8 cellular contexts compared by ENCODE assay signal in the genomic region with DNA sequence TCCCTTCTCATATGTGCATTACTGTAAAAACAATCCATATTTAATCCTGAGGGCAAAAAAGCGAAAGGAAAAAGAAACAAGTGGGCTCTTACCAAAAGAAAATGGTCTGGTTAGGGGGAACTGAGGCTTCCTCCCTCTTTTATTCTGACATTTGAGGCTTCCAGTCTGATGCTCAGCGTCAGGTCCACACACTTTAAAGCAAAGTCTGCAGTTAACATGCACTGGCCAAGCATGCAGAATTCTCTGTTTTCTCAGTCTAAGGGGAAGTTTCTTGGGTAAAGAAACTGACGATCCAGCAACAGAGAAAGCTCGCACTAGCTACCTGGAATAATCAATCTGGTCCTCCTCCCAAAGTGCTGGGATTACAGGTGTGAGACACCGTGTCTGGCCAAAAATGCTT. TPM values are rescaled to one million over a fixed set of nuclear protein-coding genes. Genes with fewer than 3 reads are reported as not detected.
DNase-seq lines count a peak whose midpoint lies in the region; ATAC-seq and TF ChIP-seq lines count a peak whose summit lies in the region.

No MANE protein-coding gene starts in this region.

- CTCF ChIA-PET in CD4-positive, alpha-beta T cell (lab: Charles Lee), result interaction anchor here (1.0 to 1.7 kb wide), 2 partner anchors 8 to 601 kb away, joined by 3 to 4 read pairs; no protein-coding TSS in a partner anchor
- CTCF ChIA-PET in naive thymus-derived CD4-positive, alpha-beta T cell (lab: Charles Lee), result interaction anchor here (0.6 to 1.0 kb wide), 3 partner anchors 93 to 496 kb away, joined by 3 to 4 read pairs (median 3); no protein-coding TSS in a partner anchor

- H3K4me1 ChIP-seq in naive thymus-derived CD4-positive, alpha-beta T cell (ENCODE audit: control insufficient read depth in 2 of 2, insufficient read depth in 2 of 2, low read length in 2 of 2), result no peaks in the 10 kb centered on the region

- peaks cover 9% of the 10 kb centered on the region for H3K4me1 Mint-ChIP-seq in CD4-positive, alpha-beta T cell (ENCODE audit: low read depth)
- peaks cover 3% of the 10 kb centered on the region for H3K4me1 Mint-ChIP-seq in activated naive CD8-positive, alpha-beta T cell treated with anti-CD3 and anti-CD28 coated beads for 36 hours
- H3K4me1 Mint-ChIP-seq in naive thymus-derived CD4-positive, alpha-beta T cell, result peaks cover 0 to 10% (median 5%) of the 10 kb centered on the region in 7 donors
- peaks cover 15% of the 10 kb centered on the region for H3K4me1 Mint-ChIP-seq in chondrocyte (ENCODE audit: low read depth)

- no peak for ATAC-seq in CD4-positive, alpha-beta T cell (ENCODE audit: poor library complexity)
- ATAC-seq in GM21390 (IDR thresholded peaks at IDR 0.05; ENCODE audit: unreplicated experiment), result peak; percentile 34
- no peak for ATAC-seq in naive thymus-derived CD4-positive, alpha-beta T cell
- no peak for ATAC-seq in HG02571 (IDR thresholded peaks at IDR 0.05; ENCODE audit: unreplicated experiment)

- no peak overlapping the region for H3K27ac Mint-ChIP-seq in CD4-positive, alpha-beta T cell
- no peak overlapping the region for H3K27ac Mint-ChIP-seq in activated naive CD8-positive, alpha-beta T cell treated with anti-CD3 and anti-CD28 coated beads for 36 hours
- H3K27ac Mint-ChIP-seq in naive thymus-derived CD4-positive, alpha-beta T cell, result no peak overlapping the region
- H3K27ac Mint-ChIP-seq in chondrocyte (ENCODE audit: unreplicated experiment), result no peak overlapping the region

- DNase-seq in CD4-positive, alpha-beta T cell, result no peak
- DNase-seq in activated naive CD8-positive, alpha-beta T cell treated with anti-CD3 and anti-CD28 coated beads for 36 hours, result no peak
- no peak for DNase-seq in naive thymus-derived CD4-positive, alpha-beta T cell
- DNase-seq in NCI-H146 (lab: John Stamatoyannopoulos, UW), result no peak
- DNase-seq in DMS79 (lab: John Stamatoyannopoulos, UW), result no peak
- no peak for DNase-seq in chondrocyte (ENCODE audit: low spot score)

- H3K4me3 Mint-ChIP-seq in CD4-positive, alpha-beta T cell, result peak overlapping the region; percentile 72
- H3K4me3 Mint-ChIP-seq in activated naive CD8-positive, alpha-beta T cell treated with anti-CD3 and anti-CD28 coated beads for 36 hours, result peak overlapping the region; percentile 78
- H3K4me3 Mint-ChIP-seq in naive thymus-derived CD4-positive, alpha-beta T cell, result peak overlapping the region; percentile 5 to 80 (median 67)
- no peak overlapping the region for H3K4me3 Mint-ChIP-seq in chondrocyte (ENCODE audit: unreplicated experiment)

- H3K4me3 ChIP-seq in naive thymus-derived CD4-positive, alpha-beta T cell (ENCODE audit: low read length), result peak overlapping the region; percentile 39

- H3K27me3 ChIP-seq in CD4-positive, alpha-beta T cell (ENCODE audit: control insufficient read depth, insufficient read depth, low read length), result peaks cover 3% of the 10 kb centered on the region
- no peaks in the 10 kb centered on the region for H3K27me3 ChIP-seq in naive thymus-derived CD4-positive, alpha-beta T cell (ENCODE audit: control insufficient read depth in 2 of 2, insufficient read depth in 2 of 2, low read length in 2 of 2)

- H3K27me3 Mint-ChIP-seq in CD4-positive, alpha-beta T cell, result peaks cover 10% of the 10 kb centered on the region
- H3K27me3 Mint-ChIP-seq in activated naive CD8-positive, alpha-beta T cell treated with anti-CD3 and anti-CD28 coated beads for 36 hours, result peaks cover 6% of the 10 kb centered on the region
- H3K27me3 Mint-ChIP-seq in naive thymus-derived CD4-positive, alpha-beta T cell, result peaks cover 0 to 17% (median 8%) of the 10 kb centered on the region in 5 donors
- H3K27me3 Mint-ChIP-seq in chondrocyte (ENCODE audit: low read depth), result no peaks in the 10 kb centered on the region

- no peaks in the 10 kb centered on the region for H3K36me3 Mint-ChIP-seq in CD4-positive, alpha-beta T cell (ENCODE audit: low read depth)
- H3K36me3 Mint-ChIP-seq in activated naive CD8-positive, alpha-beta T cell treated with anti-CD3 and anti-CD28 coated beads for 36 hours, result no peaks in the 10 kb centered on the region
- H3K36me3 Mint-ChIP-seq in naive thymus-derived CD4-positive, alpha-beta T cell, result no peaks in the 10 kb centered on the region
- no peaks in the 10 kb centered on the region for H3K36me3 Mint-ChIP-seq in chondrocyte (ENCODE audit: low read depth)

- no peaks in the 10 kb centered on the region for H3K9me3 ChIP-seq in CD4-positive, alpha-beta T cell (ENCODE audit: control insufficient read depth, low read length)
- no peaks in the 10 kb centered on the region for H3K9me3 ChIP-seq in naive thymus-derived CD4-positive, alpha-beta T cell (ENCODE audit: control insufficient read depth in 2 of 3, low read length in 3 of 3)

- H3K9me3 Mint-ChIP-seq in CD4-positive, alpha-beta T cell, result no peaks in the 10 kb centered on the region
- no peaks in the 10 kb centered on the region for H3K9me3 Mint-ChIP-seq in activated naive CD8-positive, alpha-beta T cell treated with anti-CD3 and anti-CD28 coated beads for 36 hours
- H3K9me3 Mint-ChIP-seq in naive thymus-derived CD4-positive, alpha-beta T cell, result peaks cover 0 to 4% (median 0%) of the 10 kb centered on the region in 11 donors
- no peaks in the 10 kb centered on the region for H3K9me3 Mint-ChIP-seq in chondrocyte (ENCODE audit: low read depth)

- no peaks in the 10 kb centered on the region for H3K36me3 ChIP-seq in naive thymus-derived CD4-positive, alpha-beta T cell (ENCODE audit: control insufficient read depth in 2 of 3, insufficient read depth in 3 of 3, low read length in 3 of 3)

- TF ChIP-seq CTCF in CD4-positive, alpha-beta T cell (IDR thresholded peaks at IDR 0.05), result no peak
- TF ChIP-seq CTCF in chondrocyte (IDR thresholded peaks at IDR 0.05), result no peak

- POLR2A ChIA-PET in CD4-positive, alpha-beta T cell (lab: Charles Lee), result no interaction called here
- POLR2A ChIA-PET in naive thymus-derived CD4-positive, alpha-beta T cell (lab: Charles Lee), result interaction anchor here (0.6 kb wide), 1 partner anchor 36 kb away, joined by 3 read pairs; a partner anchor contains a TSS

- intact Hi-C loops in CD4-positive, alpha-beta T cell (cut with DNase I, micrococcal nuclease), result loop anchor here (2.0 to 10.0 kb wide), 6 partner anchors 321 to 1639 kb away; no protein-coding TSS in a partner anchor
- intact Hi-C loops in naive thymus-derived CD4-positive, alpha-beta T cell (cut with micrococcal nuclease), result loop anchor here (1.0 to 10.0 kb wide), 13 partner anchors 37 to 1224 kb away; a partner anchor contains a TSS

- no peak overlapping the region for H3K27ac ChIP-seq in CD4-positive, alpha-beta T cell (ENCODE audit: low read depth, low read length)
- H3K27ac ChIP-seq in naive thymus-derived CD4-positive, alpha-beta T cell (ENCODE audit: low read depth, low read length), result no peak overlapping the region

RNA-seq across cellular contexts. Expression of a gene that starts 36.3 kb away (rescaled TPM):
- total RNA-seq in CD4-positive, alpha-beta T cell, result 10 to 100 TPM; 16.2 to 16.4 TPM
- 10 to 100 TPM; 43.3 to 44.0 TPM for total RNA-seq in activated naive CD8-positive, alpha-beta T cell treated with anti-CD3 and anti-CD28 coated beads for 36 hours
- 10 to 100 TPM in 4 of 5 experiments, 1 to 10 TPM in 1; 9.8 to 49.2 (median 17.5) TPM for total RNA-seq in naive thymus-derived CD4-positive, alpha-beta T cell
- polyA plus RNA-seq in naive thymus-derived CD4-positive, alpha-beta T cell, result 10 to 100 TPM; 16.6 to 35.6 TPM
- 25.3 to 26.7 TPM (median 25.5 TPM) in 3 replicates for total RNA-seq in chondrocyte
